In genomic region chr3:43621974-43622739, GRCh38 we compare ENCODE assay signal across 8 cellular contexts. TPM values are rescaled to one million over a fixed set of nuclear protein-coding genes. Genes with fewer than 3 reads are reported as not detected.
DNase-seq lines count a peak whose midpoint lies in the region; ATAC-seq and TF ChIP-seq lines count a peak whose summit lies in the region.

Gene ANO10 (minus strand): TSS chr3:43622011. CDS start chr3:43605852, 16,159 bp downstream.

- peak; percentile 96 for ATAC-seq in GM21723 (IDR thresholded peaks at IDR 0.05; ENCODE audit: unreplicated experiment)
- peak; percentile 97 for ATAC-seq in Panc1

- no peak for TF ChIP-seq CTCF in Panc1 (IDR thresholded peaks at IDR 0.05)

- DNase-seq in DMS53 (lab: John Stamatoyannopoulos, UW): peak; percentile 95
- DNase-seq in KBM-7: peak; percentile 98
- DNase-seq in Panc1 (ENCODE audit: low read depth, low spot score): peak; percentile 85
- peak; percentile 98 for DNase-seq in activated T-cell treated with anti-CD3 and anti-CD28 coated beads, Interleukin-2, amount 50 U/mL, for 48 hours
- peak; percentile 85 to 86 for DNase-seq in stimulated activated CD8-positive, alpha-beta memory T cell treated with anti-CD3 and anti-CD28 coated beads, Interleukin-4, amount 100 ng/mL, for 4 hours (ENCODE audit: low read depth in 2 of 2, low spot score in 1 of 2)

- H3K27ac ChIP-seq in Panc1 (ENCODE audit: low read length) (peak within 1 kb of the TSS; percentile 75), esophagus (ENCODE audit: low read depth in 2 of 2, low read length in 1 of 2) (peak within 1 kb of the TSS; percentile 77 to 86), mucosa of rectum (ENCODE audit: low read depth in 2 of 2, low read length in 2 of 2) (peak within 1 kb of the TSS; percentile 83 to 91)

- in situ Hi-C loops in KBM-7 (cut with MboI; ENCODE audit: low pct_unique_long_range_greater_than_20kb, low sequenced_read_pairs) (no loop called here), Panc1 (cut with HindIII; ENCODE audit: low pct_unique_long_range_greater_than_20kb, low sequenced_read_pairs) (no loop called here)

- WGBS in esophagus, 2 donors: 1% methylated on average over 45 to 53 of the region's 53 CpGs

- no TSS peak for BruUV-seq in Panc1 (replicated peaks; lab: Mats Ljungman, UMichigan)

- H3K27me3 ChIP-seq in Panc1 (ENCODE audit: control insufficient read depth, insufficient read depth, low read length) (no peaks in the 10 kb centered on the region), esophagus (ENCODE audit: control insufficient read depth in 1 of 2, insufficient read depth in 2 of 2, low read length in 2 of 2) (no peaks in the 10 kb centered on the region), mucosa of rectum (ENCODE audit: control insufficient read depth in 2 of 2, insufficient read depth in 2 of 2, low read length in 2 of 2) (no peaks in the 10 kb centered on the region)

- H3K4me3 ChIP-seq in Panc1 (ENCODE audit: low read depth in 2 of 2, low read length in 2 of 2) (peak within 1 kb of the TSS; percentile 73 to 79), esophagus (ENCODE audit: low read depth in 1 of 2, low read length in 2 of 2) (peak within 1 kb of the TSS; percentile 78 to 83), mucosa of rectum (ENCODE audit: low read length in 2 of 2) (peak within 1 kb of the TSS; percentile 83 to 89)

- POLR2A ChIA-PET in Panc1 (lab: Charles Lee): interaction anchor here (0.6 to 0.8 kb wide), 2 partner anchors 21 to 460 kb away, joined by 4 to 10 read pairs; no protein-coding TSS in a partner anchor

- CTCF ChIA-PET in Panc1 (lab: Charles Lee): interaction anchor here (0.7 kb wide), 1 partner anchor 139 kb away, joined by 5 read pairs; no protein-coding TSS in a partner anchor

- peaks cover 3% of the 10 kb centered on the region; the same call in 1 of the 2 replicates for H3K4me1 ChIP-seq in Panc1 (ENCODE audit: control insufficient read depth, insufficient read depth, low read length)
- H3K4me1 ChIP-seq in esophagus (ENCODE audit: control insufficient read depth in 2 of 2, insufficient read depth in 2 of 2, low read length in 1 of 2): no peaks in the 10 kb centered on the region
- peaks cover 0 to 14% of the 10 kb centered on the region in 2 donors for H3K4me1 ChIP-seq in mucosa of rectum (ENCODE audit: control insufficient read depth in 2 of 2, insufficient read depth in 2 of 2, low read length in 2 of 2)

- no peaks in the 10 kb centered on the region for H3K9me3 ChIP-seq in Panc1 (ENCODE audit: control insufficient read depth, insufficient read depth, low read depth, low read length)
- H3K9me3 ChIP-seq in esophagus (ENCODE audit: control insufficient read depth in 2 of 2, insufficient read depth in 1 of 2, low read depth in 1 of 2, low read length in 1 of 2): no peaks in the 10 kb centered on the region
- H3K9me3 ChIP-seq in mucosa of rectum (ENCODE audit: control insufficient read depth in 2 of 2, low read length in 2 of 2): no peaks in the 10 kb centered on the region

- intact Hi-C loops in Panc1 (cut with micrococcal nuclease; ENCODE audit: unreplicated experiment): no loop called here

- H3K9ac ChIP-seq in mucosa of rectum (ENCODE audit: low read depth in 1 of 2, low read length in 2 of 2): peak within 1 kb of the TSS; percentile 71 to 98

- H3K36me3 ChIP-seq in Panc1 (ENCODE audit: control insufficient read depth, insufficient read depth, low read length) (no peaks in the 10 kb centered on the region; the same call in 1 of the 2 replicates), esophagus (ENCODE audit: control insufficient read depth in 2 of 2, insufficient read depth in 2 of 2, low read length in 1 of 2) (no peaks in the 10 kb centered on the region), mucosa of rectum (ENCODE audit: control insufficient read depth in 2 of 2, insufficient read depth in 2 of 2, low read length in 2 of 2) (no peaks in the 10 kb centered on the region)

RNA-seq across cellular contexts. Expression of gene ANO10, which starts in this region (rescaled TPM):
- 26.6 TPM for total RNA-seq in Panc1 (2021; ENCODE audit: unreplicated experiment)
- 17.1 TPM for polyA plus RNA-seq in Panc1 (2012; ENCODE audit: insufficient read length)
- 10 to 100 TPM; 17.7 to 19.8 TPM for polyA plus RNA-seq in esophagus

Comparison
In these comparisons a context has a peak if more than half of its experiments do, and no peak if none do; other contexts are left out.
1. Peak in every context shown above with its lines: DNase-seq, ATAC-seq, H3K4me3 ChIP-seq and H3K27ac ChIP-seq.